1 cellular context compared by ENCODE assay signal in the genomic region with DNA sequence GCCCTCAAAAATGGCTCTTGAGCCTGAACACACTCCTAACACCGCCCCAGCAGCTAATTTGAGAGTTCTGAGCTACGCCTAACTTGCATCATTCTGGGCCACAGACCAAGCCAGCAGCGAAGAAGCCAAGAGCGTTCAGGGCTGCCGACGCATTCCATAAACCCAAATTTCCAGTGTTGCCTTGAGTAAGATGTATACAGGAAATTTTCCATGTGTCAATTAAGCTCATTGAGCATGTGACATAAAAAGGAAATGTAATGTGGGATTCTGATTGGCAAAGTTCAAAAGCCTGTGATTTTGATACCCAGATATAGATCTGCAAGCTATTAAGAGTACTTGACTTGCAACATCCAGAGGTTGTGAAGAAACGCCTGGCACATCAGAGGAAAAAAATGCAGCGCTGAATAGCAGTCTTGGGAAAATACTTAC.
TF ChIP-seq lines count a peak whose summit lies in the region.

No MANE protein-coding gene starts in this region.

TF ChIP-seq in H1, 55 proteins besides CTCF, POLR2A, EP300 and RAD21 (continued from another document):
- TF ChIP-seq RNF2 (IDR thresholded peaks at IDR 0.05; ENCODE audit: borderline replicate concordance, low read depth, low read length, missing control alignments, poor library complexity, severe bottlenecking) (no peak), RBBP5 (IDR thresholded peaks at IDR 0.05; ENCODE audit: borderline replicate concordance, low read depth, low read length) (no peak), SP4 (IDR thresholded peaks at IDR 0.05; ENCODE audit: low read length) (no peak), TEAD4 (IDR thresholded peaks at IDR 0.05; ENCODE audit: low read depth, low read length) (no peak), GTF2F1 (IDR thresholded peaks at IDR 0.05; ENCODE audit: borderline replicate concordance, low read depth, low read length) (no peak), NRF1 (IDR thresholded peaks at IDR 0.05; ENCODE audit: low read depth, low read length) (no peak), BRCA1 (IDR thresholded peaks at IDR 0.05; ENCODE audit: low read depth, low read length) (no peak), GABPA (IDR thresholded peaks at IDR 0.05; ENCODE audit: borderline replicate concordance, insufficient read depth, low read length) (no peak), CEBPB (IDR thresholded peaks at IDR 0.05; ENCODE audit: low read depth, low read length) (no peak), CREB1 (IDR thresholded peaks at IDR 0.05) (no peak), BCL11A (IDR thresholded peaks at IDR 0.05; ENCODE audit: low read depth in 2 of 2, low read length in 2 of 2) (no peak), TAF7 (optimal IDR thresholded peaks at IDR 0.05; ENCODE audit: borderline replicate concordance, low read depth, low read length) (no peak), ASH2L (IDR thresholded peaks at IDR 0.05; ENCODE audit: low read length) (no peak)
TF ChIP-seq in H1: peak in this region for 0.
